ENCODE assay signal across 9 cellular contexts in the genomic region with DNA sequence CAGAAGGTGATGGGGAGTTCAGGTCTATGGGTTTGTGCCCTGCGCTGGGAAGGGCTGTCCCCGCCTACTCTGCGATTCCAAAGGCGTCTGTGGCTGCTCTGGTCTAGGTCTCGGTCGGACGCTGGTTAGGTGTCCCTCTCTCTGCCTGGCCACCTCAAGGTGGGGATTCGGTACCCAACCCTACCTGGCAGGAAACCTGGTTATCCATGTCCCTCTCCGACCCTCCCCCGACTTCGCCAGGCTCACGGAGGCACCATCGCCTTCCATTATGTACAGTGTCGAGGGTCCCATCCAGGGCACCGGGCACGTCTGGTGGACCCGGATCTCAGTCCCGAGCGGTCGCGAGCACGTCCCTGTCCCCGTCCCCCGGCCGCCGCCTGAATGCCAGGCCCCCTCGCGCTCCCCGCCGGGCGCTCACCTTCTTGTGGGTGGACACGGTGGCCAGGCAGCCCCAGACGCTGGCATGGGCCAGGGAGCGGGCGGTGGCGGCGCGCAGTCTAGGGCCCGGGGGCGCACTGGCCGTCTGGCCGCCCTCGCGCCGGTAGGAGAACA. TPM values are rescaled to one million over a fixed set of nuclear protein-coding genes. Genes with fewer than 3 reads are reported as not detected.
DNase-seq lines count a peak whose midpoint lies in the region; ATAC-seq and TF ChIP-seq lines count a peak whose summit lies in the region.
"Had no signal": no experiment of that assay in that cellular context is flagged by ENCODE, and none has a peak within 500 bp of the region (broad histone marks: within the 10 kb centered on the region; RNA-seq: fewer than 3 reads in every experiment).

No MANE protein-coding gene starts in this region.

- peaks cover 67% of the 10 kb centered on the region for H3K27me3 Mint-ChIP-seq in activated CD4-positive, alpha-beta T cell treated with anti-CD3 and anti-CD28 coated beads, Interleukin-2, amount 10 ng/mL, durations not matched to agents 7 days and 5 days
- peaks cover 54% of the 10 kb centered on the region for H3K27me3 Mint-ChIP-seq in chondrocyte (ENCODE audit: low read depth)

- peaks cover 58% of the 10 kb centered on the region for H3K27me3 ChIP-seq in lower lobe of right lung (ENCODE audit: low read depth)
- no peaks in the 10 kb centered on the region for H3K27me3 ChIP-seq in testis

- POLR2A ChIA-PET in activated CD4-positive, alpha-beta T cell treated with anti-CD3 and anti-CD28 coated beads, Interleukin-2, amount 10 ng/mL, durations not matched to agents 7 days and 5 days (lab: Charles Lee) = no interaction called here

- intact Hi-C loops in lower lobe of right lung (cut with DNase I) (no loop called here), testis (cut with DNase I; ENCODE audit: low total_unique reads) (no loop called here)

- 0 to 4% methylated on average over 9 to 25 of the region's 45 CpGs for WGBS in testis, 2 donors

- no peak for DNase-seq in activated CD4-positive, alpha-beta T cell treated with anti-CD3 and anti-CD28 coated beads, Interleukin-2, amount 10 ng/mL, durations not matched to agents 7 days and 5 days
- no peak for DNase-seq in activated CD4-positive, alpha-beta T cell treated with anti-CD3 and anti-CD28 coated beads, Interleukin-2, amount 50 U/mL, for 1 hour
- no peak for DNase-seq in chondrocyte (ENCODE audit: low spot score)
- no peak for DNase-seq in lower lobe of right lung
- no peak for DNase-seq in testis
- no peak for DNase-seq in HUDEP-2 (lab: John Stamatoyannopoulos, UW; ENCODE audit: unreplicated experiment in 76 of 76)
- DNase-seq in medulla oblongata (ENCODE audit: extremely low spot score) = no peak

- ATAC-seq in lower lobe of right lung (peak; percentile 55 to 74), GM21447 (IDR thresholded peaks at IDR 0.05; ENCODE audit: unreplicated experiment) (no peak)

- H3K27ac ChIP-seq in lower lobe of right lung (no peak overlapping the region), testis (no peak overlapping the region)

- peaks cover 11% of the 10 kb centered on the region for H3K4me1 Mint-ChIP-seq in activated CD4-positive, alpha-beta T cell treated with anti-CD3 and anti-CD28 coated beads, Interleukin-2, amount 10 ng/mL, durations not matched to agents 7 days and 5 days
- H3K4me1 Mint-ChIP-seq in chondrocyte (ENCODE audit: low read depth) = peaks cover 11% of the 10 kb centered on the region

- H3K36me3 ChIP-seq in lower lobe of right lung (no peaks in the 10 kb centered on the region), testis (ENCODE audit: low read depth, missing control alignments) (no peaks in the 10 kb centered on the region)

- H3K4me3 Mint-ChIP-seq in activated CD4-positive, alpha-beta T cell treated with anti-CD3 and anti-CD28 coated beads, Interleukin-2, amount 10 ng/mL, durations not matched to agents 7 days and 5 days = peak overlapping the region; percentile 51
- peak overlapping the region; percentile 48 for H3K4me3 Mint-ChIP-seq in chondrocyte (ENCODE audit: unreplicated experiment)

- H3K9me3 Mint-ChIP-seq in activated CD4-positive, alpha-beta T cell treated with anti-CD3 and anti-CD28 coated beads, Interleukin-2, amount 10 ng/mL, durations not matched to agents 7 days and 5 days = no peaks in the 10 kb centered on the region
- no peaks in the 10 kb centered on the region for H3K9me3 Mint-ChIP-seq in chondrocyte (ENCODE audit: low read depth)
- H3K9me3 Mint-ChIP-seq: activated naive CD4-positive, alpha-beta T cell treated with anti-CD3 and anti-CD28 coated beads, Interleukin-2, amount 50 U/mL, for 72 hours had no signal

- H3K27ac Mint-ChIP-seq in activated CD4-positive, alpha-beta T cell treated with anti-CD3 and anti-CD28 coated beads, Interleukin-2, amount 10 ng/mL, durations not matched to agents 7 days and 5 days = no peak overlapping the region
- no peak overlapping the region for H3K27ac Mint-ChIP-seq in chondrocyte (ENCODE audit: unreplicated experiment)
- H3K27ac Mint-ChIP-seq: activated naive CD4-positive, alpha-beta T cell treated with anti-CD3 and anti-CD28 coated beads, Interleukin-2, amount 50 U/mL, for 72 hours had no signal

- H3K36me3 Mint-ChIP-seq in activated CD4-positive, alpha-beta T cell treated with anti-CD3 and anti-CD28 coated beads, Interleukin-2, amount 10 ng/mL, durations not matched to agents 7 days and 5 days (ENCODE audit: low read depth) = no peaks in the 10 kb centered on the region
- no peaks in the 10 kb centered on the region for H3K36me3 Mint-ChIP-seq in chondrocyte (ENCODE audit: low read depth)
- H3K36me3 Mint-ChIP-seq: activated naive CD4-positive, alpha-beta T cell treated with anti-CD3 and anti-CD28 coated beads, Interleukin-2, amount 50 U/mL, for 72 hours had no signal

- H3K4me1 ChIP-seq in lower lobe of right lung (peaks cover 16% of the 10 kb centered on the region), testis (no peaks in the 10 kb centered on the region)

- CTCF ChIA-PET in activated CD4-positive, alpha-beta T cell treated with anti-CD3 and anti-CD28 coated beads, Interleukin-2, amount 10 ng/mL, durations not matched to agents 7 days and 5 days (lab: Charles Lee) = interaction anchor here (0.6 to 1.9 kb wide), 5 partner anchors 13 to 297 kb away, joined by 3 to 8 read pairs (median 3); no protein-coding TSS in a partner anchor

- no peaks in the 10 kb centered on the region for H3K9me3 ChIP-seq in lower lobe of right lung
- H3K9me3 ChIP-seq in testis = no peaks in the 10 kb centered on the region

- peak overlapping the region; percentile 47 for H3K4me3 ChIP-seq in lower lobe of right lung
- peak overlapping the region; percentile 27 to 53 for H3K4me3 ChIP-seq in testis

- no peak for TF ChIP-seq POLR2A in testis (IDR thresholded peaks at IDR 0.05)

- TF ChIP-seq CTCF in chondrocyte (IDR thresholded peaks at IDR 0.05) = no peak
- TF ChIP-seq CTCF in lower lobe of right lung (IDR thresholded peaks at IDR 0.05) = no peak
- TF ChIP-seq CTCF in testis (IDR thresholded peaks at IDR 0.05) = no peak

RNA-seq across cellular contexts. Expression of gene CREG2, which starts 0.6 kb away (rescaled TPM):
- under 1 TPM; 0.31 to 0.52 TPM for total RNA-seq in activated CD4-positive, alpha-beta T cell treated with anti-CD3 and anti-CD28 coated beads, Interleukin-2, amount 10 ng/mL, durations not matched to agents 7 days and 5 days
- total RNA-seq in chondrocyte = not detected in 3 replicates
- not detected for total RNA-seq in lower lobe of right lung
- total RNA-seq in testis = under 1 TPM; 0.19 to 0.47 TPM
- polyA plus RNA-seq in testis (ENCODE audit: insufficient read depth, low read depth, low replicate concordance) = 0.42 TPM
- total RNA-seq: activated naive CD4-positive, alpha-beta T cell treated with anti-CD3 and anti-CD28 coated beads, Interleukin-2, amount 50 U/mL, for 72 hours had no signal
